Comparison of ENCODE assay signal across 8 cellular contexts in genomic region chr4:54967289-54967688, GRCh38.
"Had no signal": no experiment of that assay in that cellular context is flagged by ENCODE, and none has a peak within 500 bp of the region (broad histone marks: within the 10 kb centered on the region; RNA-seq: fewer than 3 reads in every experiment).

No MANE protein-coding gene starts in this region.

- H3K9me3 Mint-ChIP-seq: GM23338, H9 had no signal

- H3K4me3 Mint-ChIP-seq: GM23338, H9 had no signal

- ATAC-seq: GM23338, K562 had no signal

- H2AFZ ChIP-seq: GM23338 had no signal

- DNase-seq: H9, HCEC 1CT, IMR-90, KG1 had no signal

- FAIRE-seq: H1, H54, K562 had no signal

- H3K4me2 ChIP-seq: GM23338 had no signal

- H3K4me3 ChIP-seq: GM23338, K562 had no signal

- H3K27ac Mint-ChIP-seq: GM23338, H9 had no signal
